9 cellular contexts compared by ENCODE assay signal in genomic region chr11:6568191-6568918, GRCh38. TPM values are rescaled to one million over a fixed set of nuclear protein-coding genes. Genes with fewer than 3 reads are reported as not detected.
DNase-seq lines count a peak whose midpoint lies in the region; ATAC-seq and TF ChIP-seq lines count a peak whose summit lies in the region.
"Had no signal": no experiment of that assay in that cellular context is flagged by ENCODE, and none has a peak within 500 bp of the region (broad histone marks: within the 10 kb centered on the region; RNA-seq: fewer than 3 reads in every experiment).

No MANE protein-coding gene starts in this region.

- no peaks in the 10 kb centered on the region for H3K27me3 Mint-ChIP-seq in neural crest cell (ENCODE audit: low read depth)
- H3K27me3 Mint-ChIP-seq in activated CD4-positive, alpha-beta T cell treated with anti-CD3 and anti-CD28 coated beads, Interleukin-2, amount 10 ng/mL, durations not matched to agents 7 days and 5 days, result no peaks in the 10 kb centered on the region
- H3K27me3 Mint-ChIP-seq: activated naive CD4-positive, alpha-beta T cell treated with anti-CD3 and anti-CD28 coated beads, Interleukin-2, amount 50 U/mL, for 24 hours had no signal

- H3K4me1 Mint-ChIP-seq in neural crest cell, result no peaks in the 10 kb centered on the region
- H3K4me1 Mint-ChIP-seq in activated CD4-positive, alpha-beta T cell treated with anti-CD3 and anti-CD28 coated beads, Interleukin-2, amount 10 ng/mL, durations not matched to agents 7 days and 5 days, result peaks cover 1% of the 10 kb centered on the region
- H3K4me1 Mint-ChIP-seq: activated naive CD4-positive, alpha-beta T cell treated with anti-CD3 and anti-CD28 coated beads, Interleukin-2, amount 50 U/mL, for 24 hours had no signal

- POLR2A ChIA-PET in activated CD4-positive, alpha-beta T cell treated with anti-CD3 and anti-CD28 coated beads, Interleukin-2, amount 10 ng/mL, durations not matched to agents 7 days and 5 days (lab: Charles Lee), result no interaction called here

- no peak overlapping the region for H3K27ac Mint-ChIP-seq in neural crest cell (ENCODE audit: unreplicated experiment)
- H3K27ac Mint-ChIP-seq in activated CD4-positive, alpha-beta T cell treated with anti-CD3 and anti-CD28 coated beads, Interleukin-2, amount 10 ng/mL, durations not matched to agents 7 days and 5 days, result no peak overlapping the region
- H3K27ac Mint-ChIP-seq: activated naive CD4-positive, alpha-beta T cell treated with anti-CD3 and anti-CD28 coated beads, Interleukin-2, amount 50 U/mL, for 24 hours had no signal

- peaks cover 11% of the 10 kb centered on the region for H3K36me3 Mint-ChIP-seq in neural crest cell (ENCODE audit: low read depth)
- H3K36me3 Mint-ChIP-seq in activated CD4-positive, alpha-beta T cell treated with anti-CD3 and anti-CD28 coated beads, Interleukin-2, amount 10 ng/mL, durations not matched to agents 7 days and 5 days (ENCODE audit: low read depth), result peaks cover 6% of the 10 kb centered on the region

- DNase-seq in DMS79 (lab: John Stamatoyannopoulos, UW) (peak; percentile 74), NCI-H1105 treated with DMSO at 0.1 percent for 48 hours (lab: John Stamatoyannopoulos, UW) (peak; percentile 91), dermis microvascular lymphatic vessel endothelial cell (ENCODE audit: low read depth in 2 of 2) (peak; percentile 43 to 64), neural crest cell (ENCODE audit: low read depth, low spot score) (peak; percentile 1), hippocampal formation (lab: John Stamatoyannopoulos, UW) (no peak)
- no peak for DNase-seq in activated CD4-positive, alpha-beta T cell treated with anti-CD3 and anti-CD28 coated beads, Interleukin-2, amount 10 ng/mL, durations not matched to agents 7 days and 5 days
- DNase-seq in stimulated activated CD4-positive, alpha-beta T cell treated with anti-CD3 and anti-CD28 coated beads, Interleukin-4, amount 100 ng/mL, for 24 hours, result no peak

- CTCF ChIA-PET in activated CD4-positive, alpha-beta T cell treated with anti-CD3 and anti-CD28 coated beads, Interleukin-2, amount 10 ng/mL, durations not matched to agents 7 days and 5 days (lab: Charles Lee), result interaction anchor here (1.4 kb wide), 1 partner anchor 12 kb away, joined by 3 read pairs; no protein-coding TSS in a partner anchor

- no peak for TF ChIP-seq CTCF in neural crest cell (conservative IDR thresholded peaks at IDR 0.05)

- H3K9me3 Mint-ChIP-seq in neural crest cell, result no peaks in the 10 kb centered on the region
- no peaks in the 10 kb centered on the region for H3K9me3 Mint-ChIP-seq in activated CD4-positive, alpha-beta T cell treated with anti-CD3 and anti-CD28 coated beads, Interleukin-2, amount 10 ng/mL, durations not matched to agents 7 days and 5 days
- H3K9me3 Mint-ChIP-seq: activated naive CD4-positive, alpha-beta T cell treated with anti-CD3 and anti-CD28 coated beads, Interleukin-2, amount 50 U/mL, for 24 hours had no signal

- ATAC-seq in GM19324 (IDR thresholded peaks at IDR 0.05; ENCODE audit: low FRiP score, unreplicated experiment), result no peak

- H3K4me3 Mint-ChIP-seq in neural crest cell, result no peak overlapping the region
- no peak overlapping the region for H3K4me3 Mint-ChIP-seq in activated CD4-positive, alpha-beta T cell treated with anti-CD3 and anti-CD28 coated beads, Interleukin-2, amount 10 ng/mL, durations not matched to agents 7 days and 5 days
- H3K4me3 Mint-ChIP-seq: activated naive CD4-positive, alpha-beta T cell treated with anti-CD3 and anti-CD28 coated beads, Interleukin-2, amount 50 U/mL, for 24 hours had no signal

RNA-seq across cellular contexts. Expression of gene RRP8, which starts 35.1 kb away (rescaled TPM):
- total RNA-seq in dermis microvascular lymphatic vessel endothelial cell (8.1 and 9.2 TPM in 2 replicates), neural crest cell (22.5 and 23.7 TPM in 2 replicates)
- total RNA-seq in activated CD4-positive, alpha-beta T cell treated with anti-CD3 and anti-CD28 coated beads, Interleukin-2, amount 10 ng/mL, durations not matched to agents 7 days and 5 days, result 10 to 100 TPM; 23.0 to 27.1 TPM

RNA-seq across cellular contexts. Expression of gene ILK, which starts 35.2 kb away (rescaled TPM):
- 111 and 145 TPM in 2 replicates for total RNA-seq in dermis microvascular lymphatic vessel endothelial cell
- total RNA-seq in neural crest cell, result 120 and 121 TPM in 2 replicates
- 100 to 1,000 TPM; 155 to 163 TPM for total RNA-seq in activated CD4-positive, alpha-beta T cell treated with anti-CD3 and anti-CD28 coated beads, Interleukin-2, amount 10 ng/mL, durations not matched to agents 7 days and 5 days

RNA-seq across cellular contexts. Expression of gene TAF10, which starts 43.7 kb away (rescaled TPM):
- total RNA-seq in dermis microvascular lymphatic vessel endothelial cell (25.2 and 28.6 TPM in 2 replicates), neural crest cell (133 and 143 TPM in 2 replicates)
- 100 to 1,000 TPM; 138 to 156 TPM for total RNA-seq in activated CD4-positive, alpha-beta T cell treated with anti-CD3 and anti-CD28 coated beads, Interleukin-2, amount 10 ng/mL, durations not matched to agents 7 days and 5 days

RNA-seq across cellular contexts. Expression of gene TPP1, which starts 50.9 kb away (rescaled TPM):
- 46.2 and 154 TPM in 2 replicates for total RNA-seq in dermis microvascular lymphatic vessel endothelial cell
- total RNA-seq in neural crest cell, result 41.0 and 44.7 TPM in 2 replicates
- 100 to 1,000 TPM in 1 of 2 experiments, 10 to 100 TPM in 1; 90.1 to 105 TPM for total RNA-seq in activated CD4-positive, alpha-beta T cell treated with anti-CD3 and anti-CD28 coated beads, Interleukin-2, amount 10 ng/mL, durations not matched to agents 7 days and 5 days

Comparison
In these comparisons a context has a peak if more than half of its experiments do, and no peak if none do; other contexts are left out.
1. DNase-seq: peak in DMS79 (single experiment), NCI-H1105 treated with DMSO at 0.1 percent for 48 hours (single experiment), dermis microvascular lymphatic vessel endothelial cell (2 of 2) and neural crest cell (single experiment); none in hippocampal formation (0 of 2), activated CD4-positive, alpha-beta T cell treated with anti-CD3 and anti-CD28 coated beads, Interleukin-2, amount 10 ng/mL, durations not matched to agents 7 days and 5 days (single experiment) and stimulated activated CD4-positive, alpha-beta T cell treated with anti-CD3 and anti-CD28 coated beads, Interleukin-4, amount 100 ng/mL, for 24 hours (single experiment).